In genomic region chr7:148045521-148045920, GRCh38 we compare ENCODE assay signal across 1 cellular context.
TF ChIP-seq lines count a peak whose summit lies in the region.

No MANE protein-coding gene starts in this region.

TF ChIP-seq in GM23338, 12 proteins besides CTCF, POLR2A, EP300 and RAD21 (continued from another document):
- TF ChIP-seq, protein P1, sequence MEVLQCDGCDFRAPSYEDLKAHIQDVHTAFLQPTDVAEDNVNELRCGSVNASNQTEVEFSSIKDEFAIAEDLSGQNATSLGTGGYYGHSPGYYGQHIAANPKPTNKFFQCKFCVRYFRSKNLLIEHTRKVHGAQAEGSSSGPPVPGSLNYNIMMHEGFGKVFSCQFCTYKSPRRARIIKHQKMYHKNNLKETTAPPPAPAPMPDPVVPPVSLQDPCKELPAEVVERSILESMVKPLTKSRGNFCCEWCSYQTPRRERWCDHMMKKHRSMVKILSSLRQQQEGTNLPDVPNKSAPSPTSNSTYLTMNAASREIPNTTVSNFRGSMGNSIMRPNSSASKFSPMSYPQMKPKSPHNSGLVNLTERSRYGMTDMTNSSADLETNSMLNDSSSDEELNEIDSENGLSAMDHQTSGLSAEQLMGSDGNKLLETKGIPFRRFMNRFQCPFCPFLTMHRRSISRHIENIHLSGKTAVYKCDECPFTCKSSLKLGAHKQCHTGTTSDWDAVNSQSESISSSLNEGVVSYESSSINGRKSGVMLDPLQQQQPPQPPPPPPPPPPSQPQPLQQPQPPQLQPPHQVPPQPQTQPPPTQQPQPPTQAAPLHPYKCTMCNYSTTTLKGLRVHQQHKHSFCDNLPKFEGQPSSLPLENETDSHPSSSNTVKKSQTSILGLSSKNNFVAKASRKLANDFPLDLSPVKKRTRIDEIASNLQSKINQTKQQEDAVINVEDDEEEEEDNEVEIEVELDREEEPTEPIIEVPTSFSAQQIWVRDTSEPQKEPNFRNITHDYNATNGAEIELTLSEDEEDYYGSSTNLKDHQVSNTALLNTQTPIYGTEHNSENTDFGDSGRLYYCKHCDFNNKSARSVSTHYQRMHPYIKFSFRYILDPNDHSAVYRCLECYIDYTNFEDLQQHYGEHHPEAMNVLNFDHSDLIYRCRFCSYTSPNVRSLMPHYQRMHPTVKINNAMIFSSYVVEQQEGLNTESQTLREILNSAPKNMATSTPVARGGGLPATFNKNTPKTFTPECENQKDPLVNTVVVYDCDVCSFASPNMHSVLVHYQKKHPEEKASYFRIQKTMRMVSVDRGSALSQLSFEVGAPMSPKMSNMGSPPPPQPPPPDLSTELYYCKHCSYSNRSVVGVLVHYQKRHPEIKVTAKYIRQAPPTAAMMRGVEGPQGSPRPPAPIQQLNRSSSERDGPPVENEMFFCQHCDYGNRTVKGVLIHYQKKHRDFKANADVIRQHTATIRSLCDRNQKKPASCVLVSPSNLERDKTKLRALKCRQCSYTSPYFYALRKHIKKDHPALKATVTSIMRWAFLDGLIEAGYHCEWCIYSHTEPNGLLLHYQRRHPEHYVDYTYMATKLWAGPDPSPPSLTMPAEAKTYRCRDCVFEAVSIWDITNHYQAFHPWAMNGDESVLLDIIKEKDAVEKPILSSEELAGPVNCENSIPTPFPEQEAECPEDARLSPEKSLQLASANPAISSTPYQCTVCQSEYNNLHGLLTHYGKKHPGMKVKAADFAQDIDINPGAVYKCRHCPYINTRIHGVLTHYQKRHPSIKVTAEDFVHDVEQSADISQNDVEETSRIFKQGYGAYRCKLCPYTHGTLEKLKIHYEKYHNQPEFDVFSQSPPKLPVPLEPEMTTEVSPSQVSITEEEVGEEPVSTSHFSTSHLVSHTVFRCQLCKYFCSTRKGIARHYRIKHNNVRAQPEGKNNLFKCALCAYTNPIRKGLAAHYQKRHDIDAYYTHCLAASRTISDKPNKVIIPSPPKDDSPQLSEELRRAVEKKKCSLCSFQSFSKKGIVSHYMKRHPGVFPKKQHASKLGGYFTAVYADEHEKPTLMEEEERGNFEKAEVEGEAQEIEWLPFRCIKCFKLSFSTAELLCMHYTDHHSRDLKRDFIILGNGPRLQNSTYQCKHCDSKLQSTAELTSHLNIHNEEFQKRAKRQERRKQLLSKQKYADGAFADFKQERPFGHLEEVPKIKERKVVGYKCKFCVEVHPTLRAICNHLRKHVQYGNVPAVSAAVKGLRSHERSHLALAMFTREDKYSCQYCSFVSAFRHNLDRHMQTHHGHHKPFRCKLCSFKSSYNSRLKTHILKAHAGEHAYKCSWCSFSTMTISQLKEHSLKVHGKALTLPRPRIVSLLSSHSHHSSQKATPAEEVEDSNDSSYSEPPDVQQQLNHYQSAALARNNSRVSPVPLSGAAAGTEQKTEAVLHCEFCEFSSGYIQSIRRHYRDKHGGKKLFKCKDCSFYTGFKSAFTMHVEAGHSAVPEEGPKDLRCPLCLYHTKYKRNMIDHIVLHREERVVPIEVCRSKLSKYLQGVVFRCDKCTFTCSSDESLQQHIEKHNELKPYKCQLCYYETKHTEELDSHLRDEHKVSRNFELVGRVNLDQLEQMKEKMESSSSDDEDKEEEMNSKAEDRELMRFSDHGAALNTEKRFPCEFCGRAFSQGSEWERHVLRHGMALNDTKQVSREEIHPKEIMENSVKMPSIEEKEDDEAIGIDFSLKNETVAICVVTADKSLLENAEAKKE (CRISPR knock-in tag; IDR thresholded peaks at IDR 0.05) = no peak
- TF ChIP-seq EZH2phosphoT487 (IDR thresholded peaks at IDR 0.05; ENCODE audit: unreplicated experiment) (no peak), JUNB (IDR thresholded peaks at IDR 0.05; ENCODE audit: unreplicated experiment) (no peak), ZNF114 (CRISPR knock-in tag; IDR thresholded peaks at IDR 0.05) (no peak)
